11 cellular contexts compared by ENCODE assay signal in genomic region chr10:86348321-86349210, GRCh38. TPM values are rescaled to one million over a fixed set of nuclear protein-coding genes. Genes with fewer than 3 reads are reported as not detected.
A peak's percentile ranks its signal among the peaks of the same experiment; 100 is the strongest.
DNase-seq lines count a peak whose midpoint lies in the region; ATAC-seq and TF ChIP-seq lines count a peak whose summit lies in the region.
"Had no signal": no experiment of that assay in that cellular context is flagged by ENCODE, and none has a peak within 500 bp of the region (broad histone marks: within the 10 kb centered on the region; RNA-seq: fewer than 3 reads in every experiment).

No MANE protein-coding gene starts in this region.

- H2BK5ac ChIP-seq in neuronal stem cell (ENCODE audit: low read length) = no peak overlapping the region

- H3K27ac ChIP-seq in PC-3 (ENCODE audit: low read length) (no peak overlapping the region), neuronal stem cell (replicated peaks; ENCODE audit: low read length) (no peak overlapping the region), prostate gland (no peak overlapping the region), SJCRH30 (no peak overlapping the region)

- H3K79me2 ChIP-seq in PC-3 (ENCODE audit: low read length) = no peaks in the 10 kb centered on the region

- POLR2A ChIA-PET in PC-3 (lab: Charles Lee; ENCODE audit: unreplicated experiment) = no interaction called here

- no peak overlapping the region for H2BK120ac ChIP-seq in neuronal stem cell (ENCODE audit: low read depth, low read length)

- peak; percentile 54 for ATAC-seq in PC-3

- no peak overlapping the region for H3K4ac ChIP-seq in neuronal stem cell (ENCODE audit: low read length)

- WGBS in neuronal stem cell (ENCODE audit: extremely low coverage in 2 of 2, insufficient read length in 2 of 2, insufficient replicate concordance in 1 of 2), 2 donors = no CpG with 5 or more reads among the region's 23 CpGs
- 89% methylated on average over 23 of the region's 23 CpGs for WGBS in prostate gland

- peak overlapping the region; percentile 16 for H3K18ac ChIP-seq in neuronal stem cell (ENCODE audit: low read length)

- H3K27me3 ChIP-seq in PC-3 (ENCODE audit: low read length) (peaks cover 12% of the 10 kb centered on the region), neuronal stem cell (ENCODE audit: control insufficient read depth in 3 of 3, insufficient read depth in 3 of 3, low read depth in 1 of 3, low read length in 3 of 3) (peaks cover 0 to 16% (median 0%) of the 10 kb centered on the region in 3 experiments), prostate gland (replicated peaks; ENCODE audit: insufficient read depth) (no peaks in the 10 kb centered on the region), SJCRH30 (no peaks in the 10 kb centered on the region)

- H3K9me3 ChIP-seq in PC-3 (ENCODE audit: low read length) (no peaks in the 10 kb centered on the region), neuronal stem cell (replicated peaks in 1 of 2; ENCODE audit: control insufficient read depth in 2 of 2, insufficient read depth in 1 of 2, low read depth in 1 of 2, low read length in 2 of 2) (no peaks in the 10 kb centered on the region), prostate gland (no peaks in the 10 kb centered on the region), SJCRH30 (replicated peaks) (no peaks in the 10 kb centered on the region)

- TF ChIP-seq POLR2A in prostate gland (IDR thresholded peaks at IDR 0.05) = no peak

- no peak overlapping the region for H3K23ac ChIP-seq in neuronal stem cell (ENCODE audit: low read depth, low read length, poor library complexity)

- H3K4me1 ChIP-seq in PC-3 (ENCODE audit: insufficient read depth, low read length) (peaks cover 4% of the 10 kb centered on the region; the same call in 1 of the 2 replicates), neuronal stem cell (ENCODE audit: control insufficient read depth in 2 of 2, insufficient read depth in 1 of 2, low read depth in 1 of 2, low read length in 2 of 2) (peaks cover 0 to 19% of the 10 kb centered on the region in 2 donors), prostate gland (replicated peaks) (no peaks in the 10 kb centered on the region), SJCRH30 (no peaks in the 10 kb centered on the region)

- no peaks in the 10 kb centered on the region for H3K9me2 ChIP-seq in PC-3 (replicated peaks; ENCODE audit: low read length)

- H4K8ac ChIP-seq in neuronal stem cell (ENCODE audit: low read depth, low read length) = no peak overlapping the region

- H3K4me3 ChIP-seq in PC-3 (ENCODE audit: low read length) = no peak overlapping the region
- no peak overlapping the region for H3K4me3 ChIP-seq in fibroblast of villous mesenchyme (ENCODE audit: low read depth, low read length)
- no peak overlapping the region for H3K4me3 ChIP-seq in neuronal stem cell (ENCODE audit: low read length in 2 of 2)
- H3K4me3 ChIP-seq in prostate gland = no peak overlapping the region
- no peak overlapping the region for H3K4me3 ChIP-seq in SJCRH30

- peak overlapping the region; percentile 2 for H2BK12ac ChIP-seq in neuronal stem cell (ENCODE audit: low read length)

- no peaks in the 10 kb centered on the region for H3K79me1 ChIP-seq in neuronal stem cell (ENCODE audit: low read depth, low read length)

- H4K91ac ChIP-seq in neuronal stem cell (ENCODE audit: low read depth, low read length, poor library complexity) = no peak overlapping the region

- peak; percentile 39; the same call in 1 of the 2 replicates for TF ChIP-seq CTCF in PC-3 (conservative IDR thresholded peaks at IDR 0.05; ENCODE audit: low read depth, low read length)
- TF ChIP-seq CTCF in fibroblast of villous mesenchyme (IDR thresholded peaks at IDR 0.05; ENCODE audit: insufficient read depth, low read depth, low read length) = peak; percentile 18
- TF ChIP-seq CTCF in prostate gland (IDR thresholded peaks at IDR 0.05) = no peak

- CTCF ChIA-PET in PC-3 (lab: Charles Lee) = no interaction called here

- H3K36me3 ChIP-seq in PC-3 (ENCODE audit: low read depth, low read length) (no peaks in the 10 kb centered on the region), neuronal stem cell (replicated peaks in 1 of 2; ENCODE audit: control insufficient read depth in 2 of 2, insufficient read depth in 2 of 2, low read length in 2 of 2) (no peaks in the 10 kb centered on the region), prostate gland (no peaks in the 10 kb centered on the region), SJCRH30 (no peaks in the 10 kb centered on the region)

- no TSS peak for BruUV-seq in PC-3 (replicated peaks; lab: Mats Ljungman, UMichigan)

- H2AK5ac ChIP-seq in neuronal stem cell (ENCODE audit: low read depth, low read length) = peak overlapping the region; percentile 1

- peak overlapping the region; percentile 25 for H3K14ac ChIP-seq in neuronal stem cell (ENCODE audit: low read length)

- no peaks in the 10 kb centered on the region for H4K20me1 ChIP-seq in PC-3 (ENCODE audit: low read length)

- H2AFZ ChIP-seq in PC-3 (ENCODE audit: low read length) = no peak overlapping the region
- no peak overlapping the region for H2AFZ ChIP-seq in neuronal stem cell (ENCODE audit: low read length)

- DNase-seq in COLO668 (lab: John Stamatoyannopoulos, UW; ENCODE audit: unreplicated experiment) (peak; percentile 2), PC-3 (peak; percentile 20), fibroblast of villous mesenchyme (ENCODE audit: low read depth) (no peak), neuronal stem cell (ENCODE audit: low spot score) (no peak), prostate gland (ENCODE audit: low spot score) (no peak), SJCRH30 (no peak), mucosa of gallbladder (ENCODE audit: low spot score) (no peak)
- DNase-seq in stimulated activated CD4-positive, alpha-beta T cell treated with anti-CD3 and anti-CD28 coated beads, Interleukin-15, amount 100 ng/mL, for 24 hours = no peak
- DNase-seq: activated T-cell treated with anti-CD3 and anti-CD28 coated beads for 4 hours, NCI-H510A had no signal

- peak overlapping the region; percentile 74 for H2BK15ac ChIP-seq in neuronal stem cell (ENCODE audit: low read length)

- no peaks in the 10 kb centered on the region for H3F3A ChIP-seq in PC-3 (ENCODE audit: low read length, unreplicated experiment)

- intact Hi-C loops in PC-3 (cut with micrococcal nuclease) (loop anchor here (2.0 kb wide), 1 partner anchor 28 kb away; no protein-coding TSS in a partner anchor), prostate gland (cut with DNase I) (no loop called here)

- no peak overlapping the region for H3K4me2 ChIP-seq in PC-3 (ENCODE audit: low read length)
- no peak overlapping the region for H3K4me2 ChIP-seq in neuronal stem cell (ENCODE audit: insufficient read depth, low read length, poor library complexity, severe bottlenecking)

- no peak overlapping the region for H3K9ac ChIP-seq in PC-3 (ENCODE audit: low read length)
- no peak overlapping the region for H3K9ac ChIP-seq in neuronal stem cell (ENCODE audit: low read depth, low read length, poor library complexity)

RNA-seq across cellular contexts. Expression of gene GRID1, which starts 18.0 kb away (rescaled TPM):
- not detected in 2 replicates for total RNA-seq in PC-3 (2014; rRNA removed)
- under 0.01 TPM in 1 of 2 replicates, not detected in the other for total RNA-seq in fibroblast of villous mesenchyme
- 0.70 TPM for polyA plus RNA-seq in neuronal stem cell (2013, experiment 1 of 2)
- 0.89 TPM for polyA plus RNA-seq in neuronal stem cell (2013, experiment 2 of 2)
- total RNA-seq in prostate gland = 1 to 10 TPM; 1.0 to 10.0 TPM
- not detected in 2 replicates for total RNA-seq in SJCRH30 (2014; rRNA removed; shearing (Covaris generic))
- 6.3 TPM for total RNA-seq in mucosa of gallbladder
- total RNA-seq: CD8-positive, alpha-beta memory T cell had no signal
- polyA plus RNA-seq: CD8-positive, alpha-beta memory T cell had no signal

Comparison
In these comparisons a context has a peak if more than half of its experiments do, and no peak if none do; other contexts are left out.
1. DNase-seq: peak in COLO668 (single experiment) and PC-3 (single experiment); none in fibroblast of villous mesenchyme (single experiment), neuronal stem cell (single experiment), prostate gland (single experiment), SJCRH30 (0 of 2), mucosa of gallbladder (single experiment) and stimulated activated CD4-positive, alpha-beta T cell treated with anti-CD3 and anti-CD28 coated beads, Interleukin-15, amount 100 ng/mL, for 24 hours (single experiment).
2. CTCF ChIP-seq: peak in PC-3 (single experiment) and fibroblast of villous mesenchyme (single experiment); none in prostate gland (0 of 4).